In the genomic region with DNA sequence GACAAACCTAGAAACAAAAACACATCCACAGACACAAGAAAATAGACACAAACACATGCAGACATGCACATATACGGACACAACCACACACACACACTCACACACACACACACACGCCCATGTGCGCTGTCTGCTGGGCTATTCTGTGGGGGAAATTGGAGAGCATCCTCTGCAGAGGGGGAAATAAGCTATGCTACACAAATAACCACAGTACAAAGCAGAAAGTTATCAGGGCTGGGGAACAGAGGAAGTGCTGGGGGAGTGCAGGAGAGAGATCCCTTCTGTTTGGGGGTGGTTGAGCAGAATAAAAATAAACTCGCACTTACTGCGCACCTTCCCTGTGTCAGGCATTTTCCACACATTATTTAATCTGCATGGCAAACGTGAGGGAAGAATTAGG, we compare ENCODE assay signal across 20 cellular contexts. TPM values are rescaled to one million over a fixed set of nuclear protein-coding genes. Genes with fewer than 3 reads are reported as not detected.
DNase-seq lines count a peak whose midpoint lies in the region; FAIRE-seq and TF ChIP-seq lines count a peak whose summit lies in the region.
"Had no signal": no experiment of that assay in that cellular context is flagged by ENCODE, and none has a peak within 500 bp of the region (broad histone marks: within the 10 kb centered on the region; RNA-seq: fewer than 3 reads in every experiment).

No MANE protein-coding gene starts in this region.

- H3K36me3 ChIP-seq in BLaER1 treated with 17β-estradiol and CSF1 and Interleukin-3, amounts not matched to agents 10 nM and 100 nM = no peaks in the 10 kb centered on the region
- H3K36me3 ChIP-seq: BE2C, cardiac muscle cell, gastrocnemius medialis, upper lobe of left lung, WERI-Rb-1 had no signal

- H3K9ac ChIP-seq in BLaER1 treated with 17β-estradiol and CSF1 and Interleukin-3, amounts not matched to agents 10 nM and 100 nM = peak overlapping the region in 2 of 11 experiments; percentile 1 to 7; a peak in 2 of 22 replicates
- H3K9ac ChIP-seq: parathyroid adenoma had no signal

- no peak overlapping the region for H3K27ac Mint-ChIP-seq in T-helper 2 cell treated with Interferon-gamma antibody and Interleukin-4, amounts not matched to agents 5 μg/mL and 100 μg/mL, for 36 hours

- H3K4me1 Mint-ChIP-seq in T-helper 2 cell treated with Interferon-gamma antibody and Interleukin-4, amounts not matched to agents 5 μg/mL and 100 μg/mL, for 36 hours (ENCODE audit: low read depth) = peaks cover 25% of the 10 kb centered on the region

- peaks cover 15% of the 10 kb centered on the region for H3K27me3 Mint-ChIP-seq in T-helper 2 cell treated with Interferon-gamma antibody and Interleukin-4, amounts not matched to agents 5 μg/mL and 100 μg/mL, for 36 hours (ENCODE audit: low read depth)
- H3K27me3 Mint-ChIP-seq: activated T-helper 17 cell treated with anti-CD3 and anti-CD28 coated beads, Interleukin-2, amount 50 U/mL, for 72 hours had no signal

- H3K36me3 Mint-ChIP-seq in T-helper 2 cell treated with Interferon-gamma antibody and Interleukin-4, amounts not matched to agents 5 μg/mL and 100 μg/mL, for 36 hours (ENCODE audit: low read depth) = no peaks in the 10 kb centered on the region

- peak overlapping the region; percentile 3 for H3K4me3 Mint-ChIP-seq in T-helper 2 cell treated with Interferon-gamma antibody and Interleukin-4, amounts not matched to agents 5 μg/mL and 100 μg/mL, for 36 hours
- H3K4me3 Mint-ChIP-seq: activated T-helper 17 cell treated with anti-CD3 and anti-CD28 coated beads, Interleukin-2, amount 50 U/mL, for 72 hours; stimulated activated naive CD8-positive, alpha-beta T cell treated with anti-CD3 and anti-CD28 coated beads, Interleukin-15, amount 100 ng/mL, for 72 hours had no signal

- DNase-seq in GM12891 (ENCODE audit: insufficient read length, low spot score) = no peak
- no peak for DNase-seq in T-helper 2 cell treated with Interferon-gamma antibody and Interleukin-4, amounts not matched to agents 5 μg/mL and 100 μg/mL, for 36 hours (ENCODE audit: low spot score)
- peak; percentile 4 for DNase-seq in fibroblast of pulmonary artery (ENCODE audit: low read depth)
- no peak for DNase-seq in DMS 273 treated with DMSO at 0.1 percent for 48 hours (lab: John Stamatoyannopoulos, UW)
- no peak for DNase-seq in NCI-H2196 (lab: John Stamatoyannopoulos, UW; ENCODE audit: unreplicated experiment)
- DNase-seq in H4 (ENCODE audit: low spot score) = no peak
- DNase-seq: BE2C; gastrocnemius medialis; kidney glomerular epithelial cell; NCI-H1930; NCI-H446; NK-92 treated with Interleukin-12 subunit alpha and Interleukin-12 subunit beta, amount 100 ng/mL, for 24 hours; stimulated activated CD4-positive, alpha-beta T cell treated with anti-CD3 and anti-CD28 coated beads, Interleukin-2, amount 100 ng/mL, for 24 hours; stimulated activated naive CD8-positive, alpha-beta T cell treated with anti-CD3 and anti-CD28 coated beads, Interleukin-15, amount 100 ng/mL, for 72 hours; upper lobe of left lung; WERI-Rb-1 had no signal

- H3K27ac ChIP-seq in BLaER1 treated with 17β-estradiol and CSF1 and Interleukin-3, amounts not matched to agents 10 nM and 100 nM = peak overlapping the region in 5 of 11 experiments; percentile 1 to 59 (median 53); a peak in 6 of 22 replicates
- H3K27ac ChIP-seq: cardiac muscle cell, gastrocnemius medialis, parathyroid adenoma, upper lobe of left lung, WERI-Rb-1 had no signal

- peak overlapping the region; percentile 33 to 88 (median 71) for H3K4me2 ChIP-seq in BLaER1 treated with 17β-estradiol and CSF1 and Interleukin-3, amounts not matched to agents 10 nM and 100 nM

- no peak for TF ChIP-seq CTCF in fibroblast of pulmonary artery (IDR thresholded peaks at IDR 0.05; ENCODE audit: low read length, missing control alignments)

- H3K9me3 Mint-ChIP-seq in T-helper 2 cell treated with Interferon-gamma antibody and Interleukin-4, amounts not matched to agents 5 μg/mL and 100 μg/mL, for 36 hours = no peaks in the 10 kb centered on the region
- H3K9me3 Mint-ChIP-seq: activated T-helper 17 cell treated with anti-CD3 and anti-CD28 coated beads, Interleukin-2, amount 50 U/mL, for 72 hours; stimulated activated naive CD8-positive, alpha-beta T cell treated with anti-CD3 and anti-CD28 coated beads, Interleukin-15, amount 100 ng/mL, for 72 hours had no signal

- no peaks in the 10 kb centered on the region for H3K9me3 ChIP-seq in BLaER1 treated with 17β-estradiol and CSF1 and Interleukin-3, amounts not matched to agents 10 nM and 100 nM (replicated peaks in 1 of 11)
- H3K9me3 ChIP-seq: BE2C, gastrocnemius medialis, upper lobe of left lung had no signal

- H4K20me1 ChIP-seq in BLaER1 treated with 17β-estradiol and CSF1 and Interleukin-3, amounts not matched to agents 10 nM and 100 nM = peaks cover 0 to 65% (median 32%) of the 10 kb centered on the region in 11 experiments; a peak in 17 of 22 replicates

- H3K4me1 ChIP-seq in BLaER1 treated with 17β-estradiol and CSF1 and Interleukin-3, amounts not matched to agents 10 nM and 100 nM = peaks cover 53 to 70% (median 64%) of the 10 kb centered on the region in 10 experiments
- H3K4me1 ChIP-seq: BE2C, gastrocnemius medialis had no signal

- peak; percentile 13 for FAIRE-seq in GM12891 (lab: Jason Lieb, UNC)

- H3K4me3 ChIP-seq in BLaER1 treated with 17β-estradiol and CSF1 and Interleukin-3, amounts not matched to agents 10 nM and 100 nM = no peak overlapping the region
- H3K4me3 ChIP-seq in fibroblast of pulmonary artery (replicated peaks; ENCODE audit: low read depth, low read length) = no peak overlapping the region
- H3K4me3 ChIP-seq: cardiac muscle cell, gastrocnemius medialis, upper lobe of left lung had no signal

- no peak for TF ChIP-seq POLR2A in GM12891 (IDR thresholded peaks at IDR 0.05; ENCODE audit: low read depth, low read length)

- peaks cover 71 to 97% (median 88%) of the 10 kb centered on the region in 11 experiments for H3K27me3 ChIP-seq in BLaER1 treated with 17β-estradiol and CSF1 and Interleukin-3, amounts not matched to agents 10 nM and 100 nM
- H3K27me3 ChIP-seq: BE2C, cardiac muscle cell, upper lobe of left lung had no signal

TF ChIP-seq in GM12891, 5 proteins besides CTCF, POLR2A, EP300 and RAD21:
- no peak for TF ChIP-seq POLR2AphosphoS5 (IDR thresholded peaks at IDR 0.05; ENCODE audit: low read depth, low read length)
- TF ChIP-seq SPI1 (IDR thresholded peaks at IDR 0.05; ENCODE audit: low read depth, low read length) = no peak
- TF ChIP-seq POU2F2 (IDR thresholded peaks at IDR 0.05; ENCODE audit: low read depth, low read length) = no peak
- TF ChIP-seq PAX5 (IDR thresholded peaks at IDR 0.05; ENCODE audit: insufficient read depth, low read length, severe bottlenecking) = no peak
- no peak for TF ChIP-seq TAF1 (IDR thresholded peaks at IDR 0.05; ENCODE audit: low read depth, low read length)

RNA-seq across cellular contexts. Expression of a gene that starts 19.8 kb away (rescaled TPM):
- polyA plus RNA-seq in GM12891 (2012; ENCODE audit: low read depth, missing spikeins) = 0.13 TPM
- 9.3 and 11.9 TPM in 2 replicates for total RNA-seq in H4 (2014; rRNA removed; shearing (Covaris generic))

RNA-seq across cellular contexts. Expression of a gene that starts 36.6 kb away (rescaled TPM):
- 31.1 TPM for polyA plus RNA-seq in GM12891 (2012; ENCODE audit: low read depth, missing spikeins)
- 62.1 and 89.6 TPM in 2 replicates for total RNA-seq in H4 (2014; rRNA removed; shearing (Covaris generic))
